ENCODE assay signal across 13 cellular contexts in genomic region chr20:17636523-17637412, GRCh38. TPM values are rescaled to one million over a fixed set of nuclear protein-coding genes. Genes with fewer than 3 reads are reported as not detected.
DNase-seq lines count a peak whose midpoint lies in the region; ATAC-seq, FAIRE-seq and TF ChIP-seq lines count a peak whose summit lies in the region.
"Had no signal": no experiment of that assay in that cellular context is flagged by ENCODE, and none has a peak within 500 bp of the region (broad histone marks: within the 10 kb centered on the region; RNA-seq: fewer than 3 reads in every experiment).

No MANE protein-coding gene starts in this region.

- H3K9me3 ChIP-seq in BLaER1 treated with 17β-estradiol and CSF1 and Interleukin-3, amounts not matched to agents 10 nM and 100 nM (replicated peaks in 1 of 11): no peaks in the 10 kb centered on the region
- H3K9me3 ChIP-seq in neural cell (ENCODE audit: low read length) (no peaks in the 10 kb centered on the region), T-helper 17 cell (ENCODE audit: control insufficient read depth, low read length, poor library complexity, severe bottlenecking) (no peaks in the 10 kb centered on the region)
- H3K9me3 ChIP-seq: colonic mucosa, heart left ventricle had no signal

- H3K4me3 Mint-ChIP-seq in T-helper 17 cell: no peak overlapping the region
- H3K4me3 Mint-ChIP-seq: CD4-positive, CD25-positive, alpha-beta regulatory T cell; natural killer cell had no signal

- H3K4me2 ChIP-seq in BLaER1 treated with 17β-estradiol and CSF1 and Interleukin-3, amounts not matched to agents 10 nM and 100 nM: peak overlapping the region; percentile 75 to 94 (median 90)
- no peak overlapping the region for H3K4me2 ChIP-seq in neural cell (ENCODE audit: low read length)

- FAIRE-seq in GM12892 (lab: Jason Lieb, UNC): no peak

- ATAC-seq in T-helper 17 cell (no peak), GM18520 (IDR thresholded peaks at IDR 0.05; ENCODE audit: unreplicated experiment) (no peak)
- ATAC-seq: natural killer cell had no signal

- no peaks in the 10 kb centered on the region for H3K79me2 ChIP-seq in neural cell (replicated peaks; ENCODE audit: insufficient read depth, low read length)

- DNase-seq in NCI-H524 (lab: John Stamatoyannopoulos, UW) (peak; percentile 84 to 93), fibroblast of mammary gland (ENCODE audit: low read depth) (peak; percentile 44), T-helper 17 cell (no peak), HUDEP-2 (lab: John Stamatoyannopoulos, UW; ENCODE audit: unreplicated experiment in 76 of 76) (no peak), GM12892 (ENCODE audit: insufficient read length) (no peak)
- DNase-seq: activated CD8-positive, alpha-beta memory T cell treated with anti-CD3 and anti-CD28 coated beads, Interleukin-2, amount 50 U/mL, for 4 hours; CD4-positive, CD25-positive, alpha-beta regulatory T cell; colonic mucosa; natural killer cell had no signal

- peak overlapping the region in 2 of 10 experiments; percentile 36 to 50; a peak in 4 of 20 replicates for H3K4me3 ChIP-seq in BLaER1 treated with 17β-estradiol and CSF1 and Interleukin-3, amounts not matched to agents 10 nM and 100 nM
- H3K4me3 ChIP-seq in fibroblast of mammary gland (ENCODE audit: control insufficient read depth, low read depth, low read length) (no peak overlapping the region), neural cell (ENCODE audit: low read length) (no peak overlapping the region)
- H3K4me3 ChIP-seq: colonic mucosa, heart left ventricle had no signal

- no peaks in the 10 kb centered on the region for H3K9me2 ChIP-seq in neural cell (ENCODE audit: insufficient read depth, low read length)

- TF ChIP-seq EP300 in neural cell (conservative IDR thresholded peaks at IDR 0.05; ENCODE audit: poor library complexity, severe bottlenecking): no peak

- H3K27ac ChIP-seq in BLaER1 treated with 17β-estradiol and CSF1 and Interleukin-3, amounts not matched to agents 10 nM and 100 nM: peak overlapping the region in 7 of 11 experiments; percentile 35 to 82 (median 73); a peak in 13 of 22 replicates
- no peak overlapping the region for H3K27ac ChIP-seq in neural cell (ENCODE audit: low read length)
- H3K27ac ChIP-seq: colonic mucosa had no signal

- H3K36me3 Mint-ChIP-seq in T-helper 17 cell (ENCODE audit: low read depth): peaks cover 6% of the 10 kb centered on the region
- H3K36me3 Mint-ChIP-seq: natural killer cell had no signal

- no peak overlapping the region for H3K27ac Mint-ChIP-seq in T-helper 17 cell
- H3K27ac Mint-ChIP-seq: natural killer cell had no signal

- TF ChIP-seq CTCF in fibroblast of mammary gland (conservative IDR thresholded peaks at IDR 0.05; ENCODE audit: control insufficient read depth, insufficient read depth, low read depth, low read length) (peak; percentile 12), neural cell (IDR thresholded peaks at IDR 0.05; ENCODE audit: poor library complexity, severe bottlenecking) (peak; percentile 42)

- peaks cover 19 to 100% (median 64%) of the 10 kb centered on the region in 11 experiments; a peak in 20 of 22 replicates for H4K20me1 ChIP-seq in BLaER1 treated with 17β-estradiol and CSF1 and Interleukin-3, amounts not matched to agents 10 nM and 100 nM
- no peaks in the 10 kb centered on the region for H4K20me1 ChIP-seq in neural cell (ENCODE audit: insufficient read depth)

- H3F3A ChIP-seq in neural cell (ENCODE audit: insufficient read depth, low read length, poor library complexity, severe bottlenecking): no peaks in the 10 kb centered on the region

- H2AFZ ChIP-seq in neural cell (ENCODE audit: low read depth, low read length): no peak overlapping the region

- no peak for TF ChIP-seq POLR2A in GM12892 (IDR thresholded peaks at IDR 0.05; ENCODE audit: low read depth, low read length)

- peaks cover 9% of the 10 kb centered on the region for H3K4me1 Mint-ChIP-seq in T-helper 17 cell
- H3K4me1 Mint-ChIP-seq: CD4-positive, CD25-positive, alpha-beta regulatory T cell had no signal

- peak overlapping the region in 7 of 11 experiments; percentile 60 to 73 (median 69); a peak in 12 of 22 replicates for H3K9ac ChIP-seq in BLaER1 treated with 17β-estradiol and CSF1 and Interleukin-3, amounts not matched to agents 10 nM and 100 nM
- H3K9ac ChIP-seq in neural cell (ENCODE audit: low read length): no peak overlapping the region

- no peaks in the 10 kb centered on the region for H3K27me3 ChIP-seq in BLaER1 treated with 17β-estradiol and CSF1 and Interleukin-3, amounts not matched to agents 10 nM and 100 nM
- peaks cover 5% of the 10 kb centered on the region for H3K27me3 ChIP-seq in neural cell (ENCODE audit: insufficient read depth, low read depth, low read length)
- H3K27me3 ChIP-seq: colonic mucosa, heart left ventricle had no signal

- TF ChIP-seq RAD21 in neural cell (conservative IDR thresholded peaks at IDR 0.05): peak; percentile 27

- peaks cover 51 to 80% (median 64%) of the 10 kb centered on the region in 11 experiments for H3K36me3 ChIP-seq in BLaER1 treated with 17β-estradiol and CSF1 and Interleukin-3, amounts not matched to agents 10 nM and 100 nM
- H3K36me3 ChIP-seq in neural cell (ENCODE audit: insufficient read depth, low read length): no peaks in the 10 kb centered on the region

- peaks cover 48 to 100% (median 94%) of the 10 kb centered on the region in 10 experiments for H3K4me1 ChIP-seq in BLaER1 treated with 17β-estradiol and CSF1 and Interleukin-3, amounts not matched to agents 10 nM and 100 nM
- H3K4me1 ChIP-seq: colonic mucosa had no signal

- no peaks in the 10 kb centered on the region for H3K27me3 Mint-ChIP-seq in T-helper 17 cell
- H3K27me3 Mint-ChIP-seq: CD4-positive, CD25-positive, alpha-beta regulatory T cell had no signal

TF ChIP-seq in neural cell, 6 proteins besides CTCF, POLR2A, EP300 and RAD21:
- TF ChIP-seq POLR2AphosphoS5 (IDR thresholded peaks at IDR 0.05) (no peak), SMC3 (conservative IDR thresholded peaks at IDR 0.05; ENCODE audit: poor library complexity) (peak; percentile 46)

RNA-seq across cellular contexts. Expression of gene RRBP1, which starts 45.3 kb away (rescaled TPM):
- 2.2 and 5.2 TPM in 2 replicates for polyA plus RNA-seq in neural cell
- 7.1 and 9.5 TPM in 2 replicates for polyA minus RNA-seq in neural cell
- 10 to 100 TPM; 31.4 to 37.8 TPM for total RNA-seq in T-helper 17 cell
- polyA plus RNA-seq in GM12892 (2012; ENCODE audit: missing spikeins): 22.3 TPM

Comparison
In these comparisons a context has a peak if more than half of its experiments do, and no peak if none do; other contexts are left out.
1. DNase-seq: peak in NCI-H524 (2 of 2) and fibroblast of mammary gland (single experiment); none in T-helper 17 cell (0 of 3), HUDEP-2 (0 of 76) and GM12892 (single experiment).